ENCODE assay signal across 29 cellular contexts in the genomic region with DNA sequence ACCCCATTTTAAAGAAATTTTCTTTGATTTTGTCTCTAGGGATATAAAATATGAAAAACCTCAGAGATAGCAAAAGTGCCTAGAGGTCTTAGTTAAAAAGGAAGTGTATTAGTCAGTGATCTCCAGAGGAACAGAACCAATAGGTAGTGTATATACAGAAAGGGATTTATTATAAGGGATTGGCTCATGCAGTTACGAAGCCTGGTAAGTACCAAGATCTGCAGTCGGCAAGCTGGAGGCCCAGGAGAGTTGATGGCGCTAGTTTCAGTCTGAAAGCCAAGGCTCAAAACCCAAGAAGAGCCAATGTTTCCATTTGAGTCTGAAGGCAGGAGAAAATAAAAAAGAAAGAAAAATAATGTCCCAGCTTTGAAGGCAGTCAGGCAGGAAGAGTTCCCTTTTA.
"Had no signal": no experiment of that assay in that cellular context is flagged by ENCODE, and none has a peak within 500 bp of the region (broad histone marks: within the 10 kb centered on the region; RNA-seq: fewer than 3 reads in every experiment).

No MANE protein-coding gene starts in this region.

- H3K27ac Mint-ChIP-seq: activated CD4-positive, alpha-beta T cell treated with anti-CD3 and anti-CD28 coated beads, Interleukin-2, amount 10 ng/mL, durations not matched to agents 24 days and 14 days; activated CD8-positive, alpha-beta T cell treated with anti-CD3 and anti-CD28 coated beads for 36 hours; activated naive CD4-positive, alpha-beta T cell treated with anti-CD3 and anti-CD28 coated beads, Interleukin-2, amount 10 ng/mL, durations not matched to agents 7 days and 5 days; activated naive CD8-positive, alpha-beta T cell; activated naive CD8-positive, alpha-beta T cell treated with anti-CD3 and anti-CD28 coated beads, Interleukin-2, amount 50 U/mL, for 24 hours; activated T-helper 1 cell treated with anti-CD3 and anti-CD28 coated beads, Interleukin-12 subunit alpha, Interleukin-12 subunit beta, Interleukin-2, Interleukin-4 antibody, amounts not matched to agents 30 ng/mL and 10 ng/mL and 1 ng/mL, durations not matched to agents 14 hours and 24 hours and 36 hours; T-helper 1 cell treated with Interleukin-12 subunit alpha and Interleukin-12 subunit beta and Interleukin-4 antibody, amounts not matched to agents 30 μg/mL and 1 μg/mL, for 36 hours; T-helper 2 cell treated with Interferon-gamma antibody and Interleukin-4, amounts not matched to agents 5 μg/mL and 100 μg/mL, for 36 hours had no signal

- H3K4me3 Mint-ChIP-seq: activated CD4-positive, alpha-beta T cell treated with anti-CD3 and anti-CD28 coated beads, Interleukin-2, amount 10 ng/mL, durations not matched to agents 24 days and 14 days; activated CD8-positive, alpha-beta T cell treated with anti-CD3 and anti-CD28 coated beads for 36 hours; activated naive CD4-positive, alpha-beta T cell treated with anti-CD3 and anti-CD28 coated beads, Interleukin-2, amount 10 ng/mL, durations not matched to agents 7 days and 5 days; activated naive CD8-positive, alpha-beta T cell; activated naive CD8-positive, alpha-beta T cell treated with anti-CD3 and anti-CD28 coated beads, Interleukin-2, amount 50 U/mL, for 24 hours; activated T-cell treated with anti-CD3 and anti-CD28 coated beads, Interleukin-2, amount 50 U/mL, for 4 hours; activated T-helper 1 cell treated with anti-CD3 and anti-CD28 coated beads, Interleukin-12 subunit alpha, Interleukin-12 subunit beta, Interleukin-2, Interleukin-4 antibody, amounts not matched to agents 30 ng/mL and 10 ng/mL and 1 ng/mL, durations not matched to agents 14 hours and 24 hours and 36 hours; T-helper 1 cell treated with Interleukin-12 subunit alpha and Interleukin-12 subunit beta and Interleukin-4 antibody, amounts not matched to agents 30 μg/mL and 1 μg/mL, for 36 hours; T-helper 2 cell treated with Interferon-gamma antibody and Interleukin-4, amounts not matched to agents 5 μg/mL and 100 μg/mL, for 36 hours had no signal

- H3K36me3 Mint-ChIP-seq: activated naive CD4-positive, alpha-beta T cell treated with anti-CD3 and anti-CD28 coated beads, Interleukin-2, amount 10 ng/mL, durations not matched to agents 7 days and 5 days had no signal

- H3K9me3 Mint-ChIP-seq: T-helper 2 cell treated with Interferon-gamma antibody and Interleukin-4, amounts not matched to agents 5 μg/mL and 100 μg/mL, for 36 hours had no signal

- H3K27ac ChIP-seq: KMS-11, Peyer's patch, SJCRH30 had no signal

- H3K4me1 Mint-ChIP-seq: activated CD4-positive, alpha-beta T cell treated with anti-CD3 and anti-CD28 coated beads, Interleukin-2, amount 10 ng/mL, durations not matched to agents 24 days and 14 days; activated naive CD4-positive, alpha-beta T cell treated with anti-CD3 and anti-CD28 coated beads, Interleukin-2, amount 10 ng/mL, durations not matched to agents 7 days and 5 days; activated naive CD8-positive, alpha-beta T cell treated with anti-CD3 and anti-CD28 coated beads, Interleukin-2, amount 50 U/mL, for 24 hours had no signal

- H3K27me3 ChIP-seq: Peyer's patch, SJCRH30 had no signal

- H3K4me1 ChIP-seq: Peyer's patch, SJCRH30 had no signal

- ATAC-seq: activated CD8-positive, alpha-beta T cell treated with anti-CD3 and anti-CD28 coated beads for 36 hours; activated naive CD8-positive, alpha-beta T cell treated with anti-CD3 and anti-CD28 coated beads, Interleukin-2, amount 50 U/mL, for 24 hours; activated T-cell treated with anti-CD3 and anti-CD28 coated beads, Interleukin-2, amount 50 U/mL, for 4 hours; PC-3 had no signal

- H3K9me3 ChIP-seq: SJCRH30, SK-N-SH had no signal

- H3K36me3 ChIP-seq: Peyer's patch, SJCRH30 had no signal

- H3K4me3 ChIP-seq: Peyer's patch, SJCRH30 had no signal

- H3K27me3 Mint-ChIP-seq: activated naive CD4-positive, alpha-beta T cell treated with anti-CD3 and anti-CD28 coated beads, Interleukin-2, amount 10 ng/mL, durations not matched to agents 7 days and 5 days; brain had no signal

- DNase-seq: activated CD4-positive, alpha-beta T cell treated with anti-CD3 and anti-CD28 coated beads, Interleukin-2, amount 10 ng/mL, durations not matched to agents 24 days and 14 days; activated CD4-positive, alpha-beta T cell treated with anti-CD3 and anti-CD28 coated beads, Interleukin-2, amount 50 U/mL, for 4 hours; activated CD8-positive, alpha-beta memory T cell treated with anti-CD3 and anti-CD28 coated beads, Interleukin-2, amount 50 U/mL, for 4 hours; activated CD8-positive, alpha-beta T cell treated with anti-CD3 and anti-CD28 coated beads for 36 hours; activated effector memory CD4-positive, alpha-beta T cell treated with Interleukin-2 at 50 U/mL for 16 hours; activated naive CD4-positive, alpha-beta T cell treated with anti-CD3 and anti-CD28 coated beads, Interleukin-2, amount 10 ng/mL, durations not matched to agents 7 days and 5 days; activated naive CD8-positive, alpha-beta T cell treated with anti-CD3 and anti-CD28 coated beads, Interleukin-2, amount 50 U/mL, for 24 hours; activated T-cell treated with anti-CD3 and anti-CD28 coated beads for 4 hours; activated T-cell treated with anti-CD3 and anti-CD28 coated beads, Interleukin-2, amount 50 U/mL, for 4 hours; anterior cingulate cortex; MM.1S; MV-4-11; NCI-H1092; NCI-H1436 treated with DMSO at 0.1 percent for 48 hours; NCI-H1694 treated with DMSO at 0.1 percent for 48 hours; NCI-H2029; NCI-H345; NCI-H524 treated with DMSO at 0.1 percent for 48 hours; Peyer's patch; RPMI8226; SJCRH30; SK-N-SH had no signal
